ENCODE assay signal across 7 cellular contexts in genomic region chr4:47419296-47419695, GRCh38.
"Had no signal": no experiment of that assay in that cellular context is flagged by ENCODE, and none has a peak within 500 bp of the region (broad histone marks: within the 10 kb centered on the region; RNA-seq: fewer than 3 reads in every experiment).

No MANE protein-coding gene starts in this region.

- H2AFZ ChIP-seq: GM23248 had no signal

- H3K4me3 ChIP-seq: GM23248, HAP-1 had no signal

- H3K9me3 ChIP-seq: HAP-1 had no signal

- H3K4me3 Mint-ChIP-seq: IgD-negative memory B cell had no signal

- H3K4me1 Mint-ChIP-seq: IgD-negative memory B cell had no signal

- H3K27ac Mint-ChIP-seq: IgD-negative memory B cell had no signal

- H3K4me2 ChIP-seq: KMS-11 had no signal

- H3K36me3 ChIP-seq: HAP-1 had no signal

- DNase-seq: GM23248, GOT3, H7, KBM-7 had no signal

- H3K9ac ChIP-seq: GM23248, KMS-11 had no signal

- H3K27ac ChIP-seq: GM23248, KMS-11 had no signal
